In the genomic region with DNA sequence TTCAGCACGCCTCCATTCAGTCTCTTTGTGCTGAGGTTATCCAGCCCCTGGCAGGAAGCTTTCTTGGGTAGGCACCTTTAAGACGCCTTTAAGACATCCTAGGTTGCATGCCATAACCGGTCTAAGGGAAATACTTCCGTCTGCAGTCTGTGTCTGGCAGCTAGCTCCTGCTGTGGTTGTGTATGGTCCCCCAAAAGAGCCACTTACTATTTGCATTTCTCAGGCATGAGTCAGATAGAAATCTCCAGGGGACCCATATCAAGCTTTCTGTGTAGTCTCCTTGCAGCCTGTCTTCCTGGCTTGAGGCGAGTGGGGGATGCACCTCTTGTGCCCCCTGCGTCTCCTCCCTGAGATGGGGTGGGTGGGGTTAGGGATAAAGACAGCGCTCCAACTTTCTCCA, we compare ENCODE assay signal across 11 cellular contexts. TPM values are rescaled to one million over a fixed set of nuclear protein-coding genes. Genes with fewer than 3 reads are reported as not detected.
DNase-seq lines count a peak whose midpoint lies in the region; ATAC-seq and TF ChIP-seq lines count a peak whose summit lies in the region.
"Had no signal": no experiment of that assay in that cellular context is flagged by ENCODE, and none has a peak within 500 bp of the region (broad histone marks: within the 10 kb centered on the region; RNA-seq: fewer than 3 reads in every experiment).

No MANE protein-coding gene starts in this region.

- no peak overlapping the region for H3K27ac Mint-ChIP-seq in CD8-positive, alpha-beta T cell

- H3K27me3 Mint-ChIP-seq in CD8-positive, alpha-beta T cell (ENCODE audit: low read depth) = peaks cover 18% of the 10 kb centered on the region

- ATAC-seq in GM19025 (IDR thresholded peaks at IDR 0.05; ENCODE audit: low read depth, unreplicated experiment) (peak; percentile 73), HG02759 (IDR thresholded peaks at IDR 0.05; ENCODE audit: unreplicated experiment) (peak; percentile 80)
- ATAC-seq in CD8-positive, alpha-beta T cell = no peak

- no peaks in the 10 kb centered on the region for H3K27me3 ChIP-seq in HUES64 (ENCODE audit: insufficient read depth, low read length)
- H3K27me3 ChIP-seq in CD8-positive, alpha-beta T cell (ENCODE audit: insufficient read depth, low read length) = peaks cover 5% of the 10 kb centered on the region

- peaks cover 28% of the 10 kb centered on the region for H3K4me1 ChIP-seq in HUES64 (ENCODE audit: insufficient read depth, low read length)
- peaks cover 17% of the 10 kb centered on the region for H3K4me1 ChIP-seq in mesodermal cell (ENCODE audit: control insufficient read depth, insufficient read depth, low read length, poor library complexity, severe bottlenecking)
- no peaks in the 10 kb centered on the region for H3K4me1 ChIP-seq in CD8-positive, alpha-beta T cell (ENCODE audit: insufficient read depth, low read length)

- H3K36me3 ChIP-seq in HUES64 (ENCODE audit: insufficient read depth, low read length) (no peaks in the 10 kb centered on the region), mesodermal cell (ENCODE audit: control insufficient read depth, insufficient read depth, low read length) (no peaks in the 10 kb centered on the region)
- no peaks in the 10 kb centered on the region for H3K36me3 ChIP-seq in CD8-positive, alpha-beta T cell (ENCODE audit: insufficient read depth, low read length)

- DNase-seq in NCI-H2107 (lab: John Stamatoyannopoulos, UW) (no peak), NCI-H1417 (lab: John Stamatoyannopoulos, UW) (no peak), NCI-H446 (lab: John Stamatoyannopoulos, UW) (no peak)
- DNase-seq in CD8-positive, alpha-beta T cell = no peak
- DNase-seq: GF-D8, Kasumi-1 had no signal

- peak overlapping the region; percentile 14; the same call in 1 of the 2 replicates for H3K27ac ChIP-seq in HUES64 (ENCODE audit: low read depth, low read length)
- H3K27ac ChIP-seq in mesodermal cell (ENCODE audit: low read depth, low read length, severe bottlenecking) = peak overlapping the region; percentile 60
- no peak overlapping the region for H3K27ac ChIP-seq in CD8-positive, alpha-beta T cell (ENCODE audit: low read depth, low read length)
- H3K27ac ChIP-seq: epithelial cell of prostate had no signal

- no peaks in the 10 kb centered on the region for H3K9me3 Mint-ChIP-seq in CD8-positive, alpha-beta T cell

- peak overlapping the region; percentile 0; the same call in 1 of the 2 replicates for H3K9ac ChIP-seq in HUES64 (ENCODE audit: low read depth, low read length)

- CTCF ChIA-PET in CD8-positive, alpha-beta T cell (lab: Charles Lee) = no interaction called here

- TF ChIP-seq CTCF in CD8-positive, alpha-beta T cell (IDR thresholded peaks at IDR 0.05) = no peak

- POLR2A ChIA-PET in CD8-positive, alpha-beta T cell (lab: Charles Lee) = no interaction called here

- no peaks in the 10 kb centered on the region for H3K9me3 ChIP-seq in HUES64 (ENCODE audit: insufficient read depth, low read depth, low read length)
- no peaks in the 10 kb centered on the region for H3K9me3 ChIP-seq in mesodermal cell (ENCODE audit: control insufficient read depth, low read length)
- no peaks in the 10 kb centered on the region for H3K9me3 ChIP-seq in CD8-positive, alpha-beta T cell (ENCODE audit: low read length)

- H3K4me3 ChIP-seq in HUES64 (ENCODE audit: low read length) (no peak overlapping the region), mesodermal cell (ENCODE audit: extremely low read depth, insufficient read depth, low read length, poor library complexity, severe bottlenecking) (no peak overlapping the region)
- H3K4me3 ChIP-seq in CD8-positive, alpha-beta T cell (ENCODE audit: low read depth, low read length) = no peak overlapping the region

- no peaks in the 10 kb centered on the region for H3K4me1 Mint-ChIP-seq in CD8-positive, alpha-beta T cell (ENCODE audit: low read depth)

- no peaks in the 10 kb centered on the region for H3K36me3 Mint-ChIP-seq in CD8-positive, alpha-beta T cell

- 20% methylated on average over 5 of the region's 7 CpGs for WGBS in HUES64
- WGBS in mesodermal cell (ENCODE audit: insufficient coverage in 2 of 2), 2 experiments = 7 to 14% methylated on average over 4 of the region's 7 CpGs

- intact Hi-C loops in CD8-positive, alpha-beta T cell (cut with DNase I, micrococcal nuclease) = no loop called here

- no peak overlapping the region for H3K4me3 Mint-ChIP-seq in CD8-positive, alpha-beta T cell

RNA-seq across cellular contexts. Expression of gene RYR2, which starts 10.0 kb away (rescaled TPM):
- 1.5 TPM for polyA plus RNA-seq in HUES64 (2013, experiment 1 of 2)
- 1.8 TPM for polyA plus RNA-seq in HUES64 (2013, experiment 2 of 2)
- polyA plus RNA-seq in mesodermal cell (2013, experiment 1 of 2) = 1.5 TPM
- polyA plus RNA-seq in mesodermal cell (2013, experiment 2 of 2) = 0.81 TPM
- total RNA-seq in CD8-positive, alpha-beta T cell = not detected

RNA-seq across cellular contexts. Expression of gene MT1HL1, which starts 27.8 kb away (rescaled TPM):
- polyA plus RNA-seq in HUES64 (2013, experiment 1 of 2) = not detected
- polyA plus RNA-seq in HUES64 (2013, experiment 2 of 2) = not detected
- polyA plus RNA-seq in mesodermal cell (2013, experiment 1 of 2) = not detected
- polyA plus RNA-seq in mesodermal cell (2013, experiment 2 of 2) = not detected
- not detected for total RNA-seq in CD8-positive, alpha-beta T cell
